Comparison of ENCODE assay signal across 6 cellular contexts in genomic region chr17:7792611-7793010, GRCh38.
"Had no signal": no experiment of that assay in that cellular context is flagged by ENCODE, and none has a peak within 500 bp of the region (broad histone marks: within the 10 kb centered on the region; RNA-seq: fewer than 3 reads in every experiment).

No MANE protein-coding gene starts in this region.

- H3K4me3 Mint-ChIP-seq: GM23338, H9 had no signal

- H3K9me3 Mint-ChIP-seq: GM23338, H9 had no signal

- DNase-seq: H9, HCEC 1CT, IMR-90, KG1 had no signal

- H3K4me3 ChIP-seq: GM23338, K562 had no signal

- H3K27ac Mint-ChIP-seq: GM23338 had no signal

- ATAC-seq: GM23338, K562 had no signal
